9 cellular contexts compared by ENCODE assay signal in the genomic region with DNA sequence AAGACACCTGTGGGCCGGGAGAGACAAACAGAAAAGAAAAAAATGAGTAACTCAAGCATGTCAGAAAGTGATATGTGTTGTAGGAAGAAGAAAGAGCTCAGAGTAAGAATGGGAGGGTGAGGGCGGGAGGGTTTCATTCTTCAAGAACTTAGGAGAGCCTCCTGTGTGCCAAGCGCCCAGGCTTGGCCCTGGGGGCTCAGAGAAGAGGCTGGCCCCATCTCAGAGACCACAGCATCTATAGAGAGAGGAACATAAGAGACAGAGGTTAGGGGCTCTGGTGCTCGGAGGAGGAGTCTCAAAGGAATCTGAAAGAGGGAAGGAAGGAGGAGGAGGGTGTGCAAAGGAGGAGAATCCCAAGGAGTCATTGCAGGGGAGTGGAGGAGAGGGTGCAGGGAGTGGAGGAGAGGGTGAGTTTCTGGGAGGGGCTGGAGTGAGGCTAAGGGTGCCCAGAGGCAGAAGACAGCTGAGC.
DNase-seq lines count a peak whose midpoint lies in the region; ATAC-seq and TF ChIP-seq lines count a peak whose summit lies in the region.
"Had no signal": no experiment of that assay in that cellular context is flagged by ENCODE, and none has a peak within 500 bp of the region (broad histone marks: within the 10 kb centered on the region; RNA-seq: fewer than 3 reads in every experiment).

No MANE protein-coding gene starts in this region.

- TF ChIP-seq CTCF in natural killer cell (IDR thresholded peaks at IDR 0.05) = no peak

- H3K27me3 Mint-ChIP-seq in activated naive CD8-positive, alpha-beta T cell = peaks cover 5% of the 10 kb centered on the region
- no peaks in the 10 kb centered on the region for H3K27me3 Mint-ChIP-seq in natural killer cell (ENCODE audit: low read depth in 2 of 2)

- DNase-seq in AG08395 (ENCODE audit: low spot score) (peak; percentile 31), natural killer cell (no peak), dedifferentiated amniotic fluid mesenchymal stem cell (ENCODE audit: extremely low spot score) (no peak), cerebellum (ENCODE audit: low spot score) (no peak), NCI-H1694 (lab: John Stamatoyannopoulos, UW) (no peak)
- DNase-seq: NCI-H524 treated with DMSO at 0.1 percent for 48 hours had no signal

- H3K36me3 Mint-ChIP-seq in activated naive CD8-positive, alpha-beta T cell = no peaks in the 10 kb centered on the region
- H3K36me3 Mint-ChIP-seq in natural killer cell = no peaks in the 10 kb centered on the region

- no peak overlapping the region for H3K4me3 Mint-ChIP-seq in activated naive CD8-positive, alpha-beta T cell
- H3K4me3 Mint-ChIP-seq in natural killer cell = no peak overlapping the region

- intact Hi-C loops in natural killer cell (cut with micrococcal nuclease) = no loop called here

- no peaks in the 10 kb centered on the region for H3K9me3 Mint-ChIP-seq in activated naive CD8-positive, alpha-beta T cell (ENCODE audit: low read depth)
- H3K9me3 Mint-ChIP-seq in natural killer cell = no peaks in the 10 kb centered on the region

- H3K27ac Mint-ChIP-seq in activated naive CD8-positive, alpha-beta T cell = peak overlapping the region; percentile 67
- peak overlapping the region; percentile 47 to 57 for H3K27ac Mint-ChIP-seq in natural killer cell

- H3K4me1 Mint-ChIP-seq in activated naive CD8-positive, alpha-beta T cell (ENCODE audit: low read depth) = peaks cover 6% of the 10 kb centered on the region
- H3K4me1 Mint-ChIP-seq in natural killer cell = peaks cover 13 to 31% of the 10 kb centered on the region in 2 donors

- ATAC-seq in HG03175 (IDR thresholded peaks at IDR 0.05; ENCODE audit: unreplicated experiment) (peak; percentile 25), natural killer cell (no peak), HG03439 (IDR thresholded peaks at IDR 0.05; ENCODE audit: unreplicated experiment) (no peak)
